Comparison of ENCODE assay signal across 21 cellular contexts in the genomic region with DNA sequence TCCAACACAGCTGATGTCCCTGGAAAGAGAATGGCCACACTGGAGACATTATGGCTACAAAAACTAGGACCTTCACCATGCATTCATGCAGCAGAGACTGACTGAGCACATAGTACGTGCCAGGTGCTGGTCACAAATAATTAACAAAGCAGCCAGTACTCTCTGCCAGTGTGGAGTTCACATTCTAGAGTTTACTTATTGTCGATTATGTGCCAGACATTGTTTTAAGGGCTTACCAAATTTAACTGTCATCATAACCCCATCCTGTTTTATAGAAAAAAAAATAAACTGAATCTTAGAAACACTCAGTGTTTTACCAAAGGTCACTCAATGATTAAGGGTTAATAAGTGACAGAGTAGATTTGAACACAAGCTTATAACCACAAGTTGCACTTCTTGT.
DNase-seq lines count a peak whose midpoint lies in the region; ATAC-seq, FAIRE-seq and TF ChIP-seq lines count a peak whose summit lies in the region.
"Had no signal": no experiment of that assay in that cellular context is flagged by ENCODE, and none has a peak within 500 bp of the region (broad histone marks: within the 10 kb centered on the region; RNA-seq: fewer than 3 reads in every experiment).

No MANE protein-coding gene starts in this region.

- peak; percentile 35 for FAIRE-seq in GM18507 (lab: Jason Lieb, UNC)
- FAIRE-seq: A204.1, D721Med, G401.6, GM12891 had no signal

- DNase-seq in GM18507 (ENCODE audit: extremely low spot score, insufficient read length, low read depth) (no peak), GM20000 (ENCODE audit: low spot score) (peak; percentile 16), NCI-H2171 treated with DMSO at 0.1 percent for 48 hours (lab: John Stamatoyannopoulos, UW) (no peak), Kasumi-1 (lab: John Stamatoyannopoulos, UW) (no peak)
- DNase-seq in stimulated activated CD4-positive, alpha-beta T cell treated with anti-CD3 and anti-CD28 coated beads, Interleukin-15, amount 100 ng/mL, for 24 hours: no peak
- DNase-seq: 8988T; ACHN; BE2C; C1 segment of cervical spinal cord; Calu3; CD4-positive, alpha-beta memory T cell; CD4-positive, CD25-positive, alpha-beta regulatory T cell; CD8-positive, alpha-beta memory T cell; COR-L47; DMS79 treated with DMSO at 0.1 percent for 48 hours; GF-D8 had no signal

- peak; percentile 47 for ATAC-seq in HG03354 (IDR thresholded peaks at IDR 0.05; ENCODE audit: poor library complexity, severe bottlenecking, unreplicated experiment)

- no peak for TF ChIP-seq CTCF in GM20000 (IDR thresholded peaks at IDR 0.05; ENCODE audit: extremely low read depth, missing control alignments)
